Comparison of ENCODE assay signal across 1 cellular context in genomic region chr12:52949413-52950331, GRCh38.
TF ChIP-seq lines count a peak whose summit lies in the region.

No MANE protein-coding gene starts in this region.

TF ChIP-seq in SK-N-SH treated with all-trans-retinoic acid at 6 μM for 48 hours, 23 proteins besides CTCF, POLR2A, EP300 and RAD21 (continued from another document):
- TF ChIP-seq, protein P1, sequence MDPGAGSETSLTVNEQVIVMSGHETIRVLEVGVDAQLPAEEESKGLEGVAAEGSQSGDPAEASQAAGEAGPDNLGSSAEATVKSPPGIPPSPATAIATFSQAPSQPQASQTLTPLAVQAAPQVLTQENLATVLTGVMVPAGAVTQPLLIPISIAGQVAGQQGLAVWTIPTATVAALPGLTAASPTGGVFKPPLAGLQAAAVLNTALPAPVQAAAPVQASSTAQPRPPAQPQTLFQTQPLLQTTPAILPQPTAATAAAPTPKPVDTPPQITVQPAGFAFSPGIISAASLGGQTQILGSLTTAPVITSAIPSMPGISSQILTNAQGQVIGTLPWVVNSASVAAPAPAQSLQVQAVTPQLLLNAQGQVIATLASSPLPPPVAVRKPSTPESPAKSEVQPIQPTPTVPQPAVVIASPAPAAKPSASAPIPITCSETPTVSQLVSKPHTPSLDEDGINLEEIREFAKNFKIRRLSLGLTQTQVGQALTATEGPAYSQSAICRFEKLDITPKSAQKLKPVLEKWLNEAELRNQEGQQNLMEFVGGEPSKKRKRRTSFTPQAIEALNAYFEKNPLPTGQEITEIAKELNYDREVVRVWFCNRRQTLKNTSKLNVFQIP (CRISPR knock-in tag; IDR thresholded peaks at IDR 0.05; ENCODE audit: borderline replicate concordance, low read depth), result no peak
- TF ChIP-seq TCF4 (CRISPR knock-in tag; IDR thresholded peaks at IDR 0.05; ENCODE audit: borderline replicate concordance) (no peak), CSDC2 (CRISPR knock-in tag; IDR thresholded peaks at IDR 0.05) (no peak), ARNTL (CRISPR knock-in tag; IDR thresholded peaks at IDR 0.05; ENCODE audit: borderline replicate concordance, low read depth) (no peak), CSRNP3 (CRISPR knock-in tag; IDR thresholded peaks at IDR 0.05) (no peak), ZC3H10 (CRISPR knock-in tag; IDR thresholded peaks at IDR 0.05) (0 out of 2 replicates have a peak, but pooled peaks have one; percentile 45), ISL1 (CRISPR knock-in tag; IDR thresholded peaks at IDR 0.05) (no peak), ZNF70 (CRISPR knock-in tag; IDR thresholded peaks at IDR 0.05) (0 out of 2 replicates have a peak, but pooled peaks have one; percentile 9), TOX (CRISPR knock-in tag; IDR thresholded peaks at IDR 0.05; ENCODE audit: borderline replicate concordance) (no peak), ESRRG (CRISPR knock-in tag; IDR thresholded peaks at IDR 0.05) (no peak), ZNF565 (CRISPR knock-in tag; conservative IDR thresholded peaks at IDR 0.05; ENCODE audit: low read depth) (no peak), CREB5 (CRISPR knock-in tag; IDR thresholded peaks at IDR 0.05; ENCODE audit: low read depth) (no peak), SNAI2 (CRISPR knock-in tag; IDR thresholded peaks at IDR 0.05) (no peak), ZNF8 (CRISPR knock-in tag; IDR thresholded peaks at IDR 0.05) (no peak)
TF ChIP-seq in SK-N-SH treated with all-trans-retinoic acid at 6 μM for 48 hours: peak in this region for 5.
